Comparison of ENCODE assay signal across 1 cellular context in genomic region chr16:11618107-11618717, GRCh38.
TF ChIP-seq lines count a peak whose summit lies in the region.

No MANE protein-coding gene starts in this region.

TF ChIP-seq in GM23338, 12 proteins besides CTCF, POLR2A, EP300 and RAD21 (continued from another document):
- TF ChIP-seq, protein P1, sequence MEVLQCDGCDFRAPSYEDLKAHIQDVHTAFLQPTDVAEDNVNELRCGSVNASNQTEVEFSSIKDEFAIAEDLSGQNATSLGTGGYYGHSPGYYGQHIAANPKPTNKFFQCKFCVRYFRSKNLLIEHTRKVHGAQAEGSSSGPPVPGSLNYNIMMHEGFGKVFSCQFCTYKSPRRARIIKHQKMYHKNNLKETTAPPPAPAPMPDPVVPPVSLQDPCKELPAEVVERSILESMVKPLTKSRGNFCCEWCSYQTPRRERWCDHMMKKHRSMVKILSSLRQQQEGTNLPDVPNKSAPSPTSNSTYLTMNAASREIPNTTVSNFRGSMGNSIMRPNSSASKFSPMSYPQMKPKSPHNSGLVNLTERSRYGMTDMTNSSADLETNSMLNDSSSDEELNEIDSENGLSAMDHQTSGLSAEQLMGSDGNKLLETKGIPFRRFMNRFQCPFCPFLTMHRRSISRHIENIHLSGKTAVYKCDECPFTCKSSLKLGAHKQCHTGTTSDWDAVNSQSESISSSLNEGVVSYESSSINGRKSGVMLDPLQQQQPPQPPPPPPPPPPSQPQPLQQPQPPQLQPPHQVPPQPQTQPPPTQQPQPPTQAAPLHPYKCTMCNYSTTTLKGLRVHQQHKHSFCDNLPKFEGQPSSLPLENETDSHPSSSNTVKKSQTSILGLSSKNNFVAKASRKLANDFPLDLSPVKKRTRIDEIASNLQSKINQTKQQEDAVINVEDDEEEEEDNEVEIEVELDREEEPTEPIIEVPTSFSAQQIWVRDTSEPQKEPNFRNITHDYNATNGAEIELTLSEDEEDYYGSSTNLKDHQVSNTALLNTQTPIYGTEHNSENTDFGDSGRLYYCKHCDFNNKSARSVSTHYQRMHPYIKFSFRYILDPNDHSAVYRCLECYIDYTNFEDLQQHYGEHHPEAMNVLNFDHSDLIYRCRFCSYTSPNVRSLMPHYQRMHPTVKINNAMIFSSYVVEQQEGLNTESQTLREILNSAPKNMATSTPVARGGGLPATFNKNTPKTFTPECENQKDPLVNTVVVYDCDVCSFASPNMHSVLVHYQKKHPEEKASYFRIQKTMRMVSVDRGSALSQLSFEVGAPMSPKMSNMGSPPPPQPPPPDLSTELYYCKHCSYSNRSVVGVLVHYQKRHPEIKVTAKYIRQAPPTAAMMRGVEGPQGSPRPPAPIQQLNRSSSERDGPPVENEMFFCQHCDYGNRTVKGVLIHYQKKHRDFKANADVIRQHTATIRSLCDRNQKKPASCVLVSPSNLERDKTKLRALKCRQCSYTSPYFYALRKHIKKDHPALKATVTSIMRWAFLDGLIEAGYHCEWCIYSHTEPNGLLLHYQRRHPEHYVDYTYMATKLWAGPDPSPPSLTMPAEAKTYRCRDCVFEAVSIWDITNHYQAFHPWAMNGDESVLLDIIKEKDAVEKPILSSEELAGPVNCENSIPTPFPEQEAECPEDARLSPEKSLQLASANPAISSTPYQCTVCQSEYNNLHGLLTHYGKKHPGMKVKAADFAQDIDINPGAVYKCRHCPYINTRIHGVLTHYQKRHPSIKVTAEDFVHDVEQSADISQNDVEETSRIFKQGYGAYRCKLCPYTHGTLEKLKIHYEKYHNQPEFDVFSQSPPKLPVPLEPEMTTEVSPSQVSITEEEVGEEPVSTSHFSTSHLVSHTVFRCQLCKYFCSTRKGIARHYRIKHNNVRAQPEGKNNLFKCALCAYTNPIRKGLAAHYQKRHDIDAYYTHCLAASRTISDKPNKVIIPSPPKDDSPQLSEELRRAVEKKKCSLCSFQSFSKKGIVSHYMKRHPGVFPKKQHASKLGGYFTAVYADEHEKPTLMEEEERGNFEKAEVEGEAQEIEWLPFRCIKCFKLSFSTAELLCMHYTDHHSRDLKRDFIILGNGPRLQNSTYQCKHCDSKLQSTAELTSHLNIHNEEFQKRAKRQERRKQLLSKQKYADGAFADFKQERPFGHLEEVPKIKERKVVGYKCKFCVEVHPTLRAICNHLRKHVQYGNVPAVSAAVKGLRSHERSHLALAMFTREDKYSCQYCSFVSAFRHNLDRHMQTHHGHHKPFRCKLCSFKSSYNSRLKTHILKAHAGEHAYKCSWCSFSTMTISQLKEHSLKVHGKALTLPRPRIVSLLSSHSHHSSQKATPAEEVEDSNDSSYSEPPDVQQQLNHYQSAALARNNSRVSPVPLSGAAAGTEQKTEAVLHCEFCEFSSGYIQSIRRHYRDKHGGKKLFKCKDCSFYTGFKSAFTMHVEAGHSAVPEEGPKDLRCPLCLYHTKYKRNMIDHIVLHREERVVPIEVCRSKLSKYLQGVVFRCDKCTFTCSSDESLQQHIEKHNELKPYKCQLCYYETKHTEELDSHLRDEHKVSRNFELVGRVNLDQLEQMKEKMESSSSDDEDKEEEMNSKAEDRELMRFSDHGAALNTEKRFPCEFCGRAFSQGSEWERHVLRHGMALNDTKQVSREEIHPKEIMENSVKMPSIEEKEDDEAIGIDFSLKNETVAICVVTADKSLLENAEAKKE (CRISPR knock-in tag; IDR thresholded peaks at IDR 0.05) = no peak
TF ChIP-seq in GM23338: peak in this region for 0.
